8 cellular contexts compared by ENCODE assay signal in genomic region chr13:20703785-20704458, GRCh38.
DNase-seq lines count a peak whose midpoint lies in the region; ATAC-seq lines count a peak whose summit lies in the region.

No MANE protein-coding gene starts in this region.

- DNase-seq in AG20443 (ENCODE audit: low spot score) (peak; percentile 96), NCI-H510A treated with DMSO at 0.1 percent for 48 hours (lab: John Stamatoyannopoulos, UW) (peak; percentile 42), ecto neural progenitor cell (ENCODE audit: low spot score) (peak; percentile 89), medulla oblongata (ENCODE audit: extremely low spot score) (peak; percentile 62)
- peak; percentile 65 for DNase-seq in activated CD4-positive, alpha-beta T cell treated with anti-CD3 and anti-CD28 coated beads, Interleukin-2, amount 50 U/mL, for 1 hour
- DNase-seq in stimulated activated CD8-positive, alpha-beta memory T cell treated with anti-CD3 and anti-CD28 coated beads, Interleukin-12 subunit alpha, Interleukin-12 subunit beta, amount 100 ng/mL, for 4 hours (ENCODE audit: low read depth), result peak; percentile 64

- ATAC-seq in GM18861 (IDR thresholded peaks at IDR 0.05; ENCODE audit: unreplicated experiment), result peak; percentile 92
- peak; percentile 89 for ATAC-seq in HG03045 (IDR thresholded peaks at IDR 0.05; ENCODE audit: unreplicated experiment)

Comparison
In these comparisons a context has a peak if more than half of its experiments do, and no peak if none do; other contexts are left out.
1. Peak in every context shown above with its lines: DNase-seq and ATAC-seq.
2. DNase-seq: peak in every context shown above with its lines; median percentile 96 in AG20443; 89 in ecto neural progenitor cell; 65 in activated CD4-positive, alpha-beta T cell treated with anti-CD3 and anti-CD28 coated beads, Interleukin-2, amount 50 U/mL, for 1 hour; 64 in stimulated activated CD8-positive, alpha-beta memory T cell treated with anti-CD3 and anti-CD28 coated beads, Interleukin-12 subunit alpha, Interleukin-12 subunit beta, amount 100 ng/mL, for 4 hours; 62 in medulla oblongata; 42 in NCI-H510A treated with DMSO at 0.1 percent for 48 hours.